ENCODE assay signal across 10 cellular contexts in the genomic region with DNA sequence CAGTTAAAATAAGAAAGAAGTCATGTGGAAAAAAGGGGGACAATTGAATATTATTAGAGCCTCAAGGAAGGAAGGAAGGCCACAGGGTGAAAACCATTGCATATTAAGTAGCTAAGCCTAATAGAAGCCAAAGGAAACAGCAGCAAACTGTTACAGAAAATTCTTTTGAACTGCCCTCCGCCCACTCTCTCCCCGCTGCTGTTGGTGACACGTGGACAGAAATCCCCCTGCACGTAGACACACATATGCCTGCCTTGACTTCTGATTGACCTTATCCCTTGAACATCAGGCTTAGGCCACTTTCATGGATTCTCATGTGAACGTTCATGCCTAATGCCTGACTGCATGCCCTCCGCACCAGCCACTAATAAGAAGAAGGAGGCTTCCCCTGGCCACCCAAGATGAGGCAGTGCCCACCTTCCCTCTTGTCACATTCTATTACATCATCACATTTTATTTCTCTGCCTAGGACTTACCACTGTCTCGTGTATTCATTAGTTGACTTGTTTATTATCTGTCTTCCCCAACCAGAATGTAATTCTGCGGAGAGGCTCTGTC.
A peak's percentile ranks its signal among the peaks of the same experiment; 100 is the strongest.
DNase-seq lines count a peak whose midpoint lies in the region; ATAC-seq lines count a peak whose summit lies in the region.
"Had no signal": no experiment of that assay in that cellular context is flagged by ENCODE, and none has a peak within 500 bp of the region (broad histone marks: within the 10 kb centered on the region; RNA-seq: fewer than 3 reads in every experiment).

No MANE protein-coding gene starts in this region.

- peak overlapping the region; percentile 70 for H3K27ac Mint-ChIP-seq in activated naive CD8-positive, alpha-beta T cell

- peaks cover 1% of the 10 kb centered on the region for H3K27me3 Mint-ChIP-seq in activated naive CD8-positive, alpha-beta T cell

- DNase-seq in NK-92 treated with Interleukin-12 subunit alpha and Interleukin-12 subunit beta, amount 100 ng/mL, for 24 hours (lab: John Stamatoyannopoulos, UW) = peak; percentile 20
- no peak for DNase-seq in NK-92 (lab: John Stamatoyannopoulos, UW; ENCODE audit: unreplicated experiment)
- DNase-seq in retina = peak; percentile 31
- DNase-seq in HuH-7.5 (ENCODE audit: low spot score) = no peak
- DNase-seq in hippocampal formation (lab: John Stamatoyannopoulos, UW) = no peak
- no peak for DNase-seq in mesenteric fat pad (ENCODE audit: low spot score)
- DNase-seq: NCI-H774, WERI-Rb-1 had no signal

- H3K36me3 Mint-ChIP-seq in activated naive CD8-positive, alpha-beta T cell = no peaks in the 10 kb centered on the region

- peak; percentile 13 for ATAC-seq in HG02759 (IDR thresholded peaks at IDR 0.05; ENCODE audit: unreplicated experiment)

- H3K4me1 Mint-ChIP-seq in activated naive CD8-positive, alpha-beta T cell (ENCODE audit: low read depth) = peaks cover 22% of the 10 kb centered on the region

- peak overlapping the region; percentile 12 for H3K4me3 Mint-ChIP-seq in activated naive CD8-positive, alpha-beta T cell

- H3K9me3 Mint-ChIP-seq in activated naive CD8-positive, alpha-beta T cell (ENCODE audit: low read depth) = no peaks in the 10 kb centered on the region

Comparison
In these comparisons a context has a peak if more than half of its experiments do, and no peak if none do; other contexts are left out.
1. DNase-seq: peak in NK-92 treated with Interleukin-12 subunit alpha and Interleukin-12 subunit beta, amount 100 ng/mL, for 24 hours (single experiment) and retina (single experiment); none in NK-92 (single experiment), HuH-7.5 (single experiment), hippocampal formation (0 of 2) and mesenteric fat pad (single experiment).